ENCODE assay signal across 19 cellular contexts in genomic region chr9:77779010-77779409, GRCh38.
DNase-seq lines count a peak whose midpoint lies in the region; ATAC-seq and FAIRE-seq lines count a peak whose summit lies in the region.
"Had no signal": no experiment of that assay in that cellular context is flagged by ENCODE, and none has a peak within 500 bp of the region (broad histone marks: within the 10 kb centered on the region; RNA-seq: fewer than 3 reads in every experiment).

No MANE protein-coding gene starts in this region.

- H3K4me3 Mint-ChIP-seq in CD4-positive, alpha-beta memory T cell = peak overlapping the region; percentile 75 to 88 (median 86)
- peak overlapping the region; percentile 44 for H3K4me3 Mint-ChIP-seq in activated CD8-positive, alpha-beta T cell treated with anti-CD3 and anti-CD28 coated beads, Interleukin-2, amount 10 ng/mL, durations not matched to agents 7 days and 5 days
- H3K4me3 Mint-ChIP-seq: activated B cell treated with CpG ODN at 0.5 μM for 24 hours, brain had no signal

- H3K4me1 ChIP-seq in CD4-positive, alpha-beta memory T cell (ENCODE audit: insufficient read depth, low read length) = peaks cover 28% of the 10 kb centered on the region
- H3K4me1 ChIP-seq: psoas muscle had no signal

- H3K9me3 ChIP-seq in CD4-positive, alpha-beta memory T cell (ENCODE audit: control insufficient read depth in 1 of 2, low read length in 2 of 2) = no peaks in the 10 kb centered on the region
- H3K9me3 ChIP-seq: testis had no signal

- no peaks in the 10 kb centered on the region for H3K27me3 ChIP-seq in CD4-positive, alpha-beta memory T cell (ENCODE audit: insufficient read depth, low read length)
- H3K27me3 ChIP-seq: testis had no signal

- peaks cover 0 to 6% (median 0%) of the 10 kb centered on the region in 8 donors for H3K9me3 Mint-ChIP-seq in CD4-positive, alpha-beta memory T cell
- H3K9me3 Mint-ChIP-seq in activated CD8-positive, alpha-beta T cell treated with anti-CD3 and anti-CD28 coated beads, Interleukin-2, amount 10 ng/mL, durations not matched to agents 7 days and 5 days (ENCODE audit: insufficient read depth) = peaks cover 6% of the 10 kb centered on the region

- H3K36me3 ChIP-seq in CD4-positive, alpha-beta memory T cell (ENCODE audit: insufficient read depth, low read length) = no peaks in the 10 kb centered on the region

- H3K27me3 Mint-ChIP-seq in CD4-positive, alpha-beta memory T cell = no peaks in the 10 kb centered on the region
- H3K27me3 Mint-ChIP-seq in activated CD8-positive, alpha-beta T cell treated with anti-CD3 and anti-CD28 coated beads, Interleukin-2, amount 10 ng/mL, durations not matched to agents 7 days and 5 days (ENCODE audit: low read depth) = no peaks in the 10 kb centered on the region
- H3K27me3 Mint-ChIP-seq: brain had no signal

- POLR2A ChIA-PET in CD4-positive, alpha-beta memory T cell (lab: Charles Lee; ENCODE audit: partially characterized antibody) = interaction anchor here (1.2 kb wide), 1 partner anchor 340 kb away, joined by 3 read pairs; no protein-coding TSS in a partner anchor
- POLR2A ChIA-PET in activated CD8-positive, alpha-beta T cell treated with anti-CD3 and anti-CD28 coated beads, Interleukin-2, amount 10 ng/mL, durations not matched to agents 7 days and 5 days (lab: Charles Lee) = interaction anchor here (0.6 kb wide), 1 partner anchor 65 kb away, joined by 3 read pairs; no protein-coding TSS in a partner anchor

- H3K27ac ChIP-seq in CD4-positive, alpha-beta memory T cell (ENCODE audit: low read depth, low read length) = peak overlapping the region; percentile 45
- H3K27ac ChIP-seq: 22Rv1, psoas muscle, testis had no signal

- peak; percentile 72 to 82 for ATAC-seq in activated CD4-positive, CD25-positive, alpha-beta regulatory T cell treated with anti-CD3 and anti-CD28 coated beads, Interleukin-2, amount 50 U/mL, for 24 hours
- no peak for ATAC-seq in activated CD8-positive, alpha-beta T cell treated with anti-CD3 and anti-CD28 coated beads, Interleukin-2, amount 10 ng/mL, durations not matched to agents 7 days and 5 days
- no peak for ATAC-seq in GM21390 (IDR thresholded peaks at IDR 0.05; ENCODE audit: unreplicated experiment)
- ATAC-seq: psoas muscle had no signal

- no peak for DNase-seq in activated CD4-positive, CD25-positive, alpha-beta regulatory T cell treated with anti-CD3 and anti-CD28 coated beads, Interleukin-2, amount 50 U/mL, for 72 hours
- peak in 2 of 5 donors; percentile 11 to 34 for DNase-seq in CD4-positive, alpha-beta memory T cell
- DNase-seq in activated CD8-positive, alpha-beta T cell treated with anti-CD3 and anti-CD28 coated beads, Interleukin-2, amount 10 ng/mL, durations not matched to agents 7 days and 5 days = no peak
- no peak for DNase-seq in NCI-H2171 treated with DMSO at 0.1 percent for 48 hours (lab: John Stamatoyannopoulos, UW)
- DNase-seq in HK-2 (ENCODE audit: unreplicated experiment) = no peak
- DNase-seq: activated B cell treated with CpG ODN at 0.5 μM for 24 hours, DMS79, mammary epithelial cell, MV-4-11, NCI-H1694 treated with DMSO at 0.1 percent for 48 hours, NCI-H526 treated with DMSO at 0.1 percent for 48 hours, psoas muscle, testis had no signal

- H3K36me3 Mint-ChIP-seq in CD4-positive, alpha-beta memory T cell = peaks cover 35 to 39% of the 10 kb centered on the region in 2 donors
- peaks cover 30% of the 10 kb centered on the region for H3K36me3 Mint-ChIP-seq in activated CD8-positive, alpha-beta T cell treated with anti-CD3 and anti-CD28 coated beads, Interleukin-2, amount 10 ng/mL, durations not matched to agents 7 days and 5 days (ENCODE audit: low read depth)

- peaks cover 29 to 48% (median 38%) of the 10 kb centered on the region in 4 donors for H3K4me1 Mint-ChIP-seq in CD4-positive, alpha-beta memory T cell
- H3K4me1 Mint-ChIP-seq in activated CD8-positive, alpha-beta T cell treated with anti-CD3 and anti-CD28 coated beads, Interleukin-2, amount 10 ng/mL, durations not matched to agents 7 days and 5 days (ENCODE audit: low read depth) = peaks cover 18% of the 10 kb centered on the region
- H3K4me1 Mint-ChIP-seq: activated B cell treated with CpG ODN at 0.5 μM for 24 hours had no signal

- CTCF ChIA-PET in CD4-positive, alpha-beta memory T cell (lab: Charles Lee; ENCODE audit: partially characterized antibody) = interaction anchor here (1.0 kb wide), 1 partner anchor 63 kb away, joined by 3 read pairs; no protein-coding TSS in a partner anchor
- CTCF ChIA-PET in activated CD8-positive, alpha-beta T cell treated with anti-CD3 and anti-CD28 coated beads, Interleukin-2, amount 10 ng/mL, durations not matched to agents 7 days and 5 days (lab: Charles Lee) = interaction anchor here (0.8 to 1.0 kb wide), 2 partner anchors 26 to 63 kb away, joined by 3 read pairs; no protein-coding TSS in a partner anchor

- peak; percentile 60 for FAIRE-seq in islet of Langerhans (lab: Jason Lieb, UNC)
- FAIRE-seq: colon had no signal

- intact Hi-C loops in CD4-positive, alpha-beta memory T cell (cut with micrococcal nuclease) = loop anchor here (5.0 kb wide), 1 partner anchor 322 kb away; no protein-coding TSS in a partner anchor

- peak overlapping the region; percentile 8 to 9 for H3K4me3 ChIP-seq in CD4-positive, alpha-beta memory T cell (ENCODE audit: low read length in 2 of 2)
- H3K4me3 ChIP-seq: psoas muscle, testis had no signal

- H3K27ac Mint-ChIP-seq in CD4-positive, alpha-beta memory T cell = peak overlapping the region; percentile 47 to 91 (median 85)
- peak overlapping the region; percentile 68 for H3K27ac Mint-ChIP-seq in activated CD8-positive, alpha-beta T cell treated with anti-CD3 and anti-CD28 coated beads, Interleukin-2, amount 10 ng/mL, durations not matched to agents 7 days and 5 days
- H3K27ac Mint-ChIP-seq: activated B cell treated with CpG ODN at 0.5 μM for 24 hours, brain had no signal

Comparison
In these comparisons a context has a peak if more than half of its experiments do, and no peak if none do; other contexts are left out.
1. ATAC-seq: peak in activated CD4-positive, CD25-positive, alpha-beta regulatory T cell treated with anti-CD3 and anti-CD28 coated beads, Interleukin-2, amount 50 U/mL, for 24 hours (2 of 2); none in activated CD8-positive, alpha-beta T cell treated with anti-CD3 and anti-CD28 coated beads, Interleukin-2, amount 10 ng/mL, durations not matched to agents 7 days and 5 days (single experiment) and GM21390 (single experiment).